ENCODE assay signal across 9 cellular contexts in genomic region chr12:3199551-3200031, GRCh38.
DNase-seq lines count a peak whose midpoint lies in the region; ATAC-seq, FAIRE-seq and TF ChIP-seq lines count a peak whose summit lies in the region.
"Had no signal": no experiment of that assay in that cellular context is flagged by ENCODE, and none has a peak within 500 bp of the region (broad histone marks: within the 10 kb centered on the region; RNA-seq: fewer than 3 reads in every experiment).

No MANE protein-coding gene starts in this region.

- TF ChIP-seq POLR2A in GM12892 (IDR thresholded peaks at IDR 0.05; ENCODE audit: low read depth, low read length) = no peak

- intact Hi-C loops in colonic mucosa (cut with DNase I) = loop anchor here (5.0 to 10.0 kb wide), 2 partner anchors 65 to 127 kb away; no protein-coding TSS in a partner anchor

- H2BK120ac ChIP-seq in mesenchymal stem cell (ENCODE audit: low read depth, low read length) = no peak overlapping the region

- H2BK5ac ChIP-seq in mesenchymal stem cell (ENCODE audit: low read depth, low read length, poor library complexity, severe bottlenecking) = no peak overlapping the region

- no peak overlapping the region for H3K27ac Mint-ChIP-seq in activated T-cell treated with anti-CD3 and anti-CD28 coated beads, Interleukin-2, amount 50 U/mL, for 24 hours

- 5% methylated on average over 27 of the region's 45 CpGs for WGBS in mesenchymal stem cell

- peak overlapping the region; percentile 35 for H3K4me3 ChIP-seq in colonic mucosa
- peak overlapping the region; percentile 69 to 78 for H3K4me3 ChIP-seq in mesenchymal stem cell (ENCODE audit: insufficient read depth in 1 of 2, low read depth in 1 of 2, low read length in 2 of 2)

- H3K18ac ChIP-seq in mesenchymal stem cell (ENCODE audit: low read depth in 1 of 2, low read length in 2 of 2) = peak overlapping the region in 1 of 2 experiments; percentile 35

- no peak overlapping the region for H4K91ac ChIP-seq in mesenchymal stem cell (ENCODE audit: low read length)

- peak overlapping the region; percentile 55 for H3K4me3 Mint-ChIP-seq in activated T-cell treated with anti-CD3 and anti-CD28 coated beads, Interleukin-2, amount 50 U/mL, for 24 hours

- H2BK15ac ChIP-seq in mesenchymal stem cell (ENCODE audit: low read depth, poor library complexity, severe bottlenecking) = no peak overlapping the region

- H3K4me2 ChIP-seq in mesenchymal stem cell (ENCODE audit: low read length, poor library complexity, severe bottlenecking) = peak overlapping the region; percentile 97

- H3K27me3 Mint-ChIP-seq in activated T-cell treated with anti-CD3 and anti-CD28 coated beads, Interleukin-2, amount 50 U/mL, for 24 hours = peaks cover 67% of the 10 kb centered on the region

- no peaks in the 10 kb centered on the region for H3K9me3 ChIP-seq in colonic mucosa
- H3K9me3 ChIP-seq in mesenchymal stem cell (ENCODE audit: control insufficient read depth, low read length) = no peaks in the 10 kb centered on the region

- peaks cover 24% of the 10 kb centered on the region for H3K27me3 ChIP-seq in colonic mucosa
- H3K27me3 ChIP-seq in mesenchymal stem cell (ENCODE audit: control insufficient read depth in 1 of 2, insufficient read depth in 1 of 2, low read length in 2 of 2) = peaks cover 3 to 63% of the 10 kb centered on the region in 2 experiments

- H3K4me1 ChIP-seq in colonic mucosa (peaks cover 3% of the 10 kb centered on the region), mesenchymal stem cell (ENCODE audit: control insufficient read depth, insufficient read depth, low read depth, low read length) (peaks cover 33% of the 10 kb centered on the region)

- H4K8ac ChIP-seq in mesenchymal stem cell (ENCODE audit: low read length) = no peak overlapping the region

- peak; percentile 56 for FAIRE-seq in urothelium cell line (lab: Jason Lieb, UNC)
- no peak for FAIRE-seq in GM12892 (lab: Jason Lieb, UNC)

- H3K36me3 Mint-ChIP-seq in activated T-cell treated with anti-CD3 and anti-CD28 coated beads, Interleukin-2, amount 50 U/mL, for 24 hours (ENCODE audit: low read depth) = no peaks in the 10 kb centered on the region

- H3K36me3 ChIP-seq in colonic mucosa (no peaks in the 10 kb centered on the region), mesenchymal stem cell (ENCODE audit: control insufficient read depth in 1 of 2, insufficient read depth in 2 of 2, low read depth in 1 of 2, low read length in 2 of 2) (peaks cover 0 to 4% of the 10 kb centered on the region in 2 experiments)

- peak overlapping the region in 1 of 2 experiments; percentile 67 for H3K23ac ChIP-seq in mesenchymal stem cell (ENCODE audit: low read length in 2 of 2)

- H3K27ac ChIP-seq in colonic mucosa = no peak overlapping the region
- H3K27ac ChIP-seq in mesenchymal stem cell (ENCODE audit: low read length, poor library complexity, severe bottlenecking) = no peak overlapping the region
- H3K27ac ChIP-seq: epithelial cell of prostate had no signal

- no peak for TF ChIP-seq CTCF in colonic mucosa (IDR thresholded peaks at IDR 0.05)

- H2AFZ ChIP-seq in mesenchymal stem cell (ENCODE audit: low read depth, low read length) = no peak overlapping the region

- peaks cover 27% of the 10 kb centered on the region for H3K79me1 ChIP-seq in mesenchymal stem cell (replicated peaks; ENCODE audit: low read length, poor library complexity, severe bottlenecking)

- no peak overlapping the region for H2BK12ac ChIP-seq in mesenchymal stem cell (ENCODE audit: low read length in 2 of 2)

- H3K9ac ChIP-seq in colonic mucosa (ENCODE audit: low read depth in 2 of 2, low read length in 2 of 2) (no peak overlapping the region), mesenchymal stem cell (ENCODE audit: low read length) (peak overlapping the region; percentile 38)

- no peak for ATAC-seq in GM19328 (IDR thresholded peaks at IDR 0.05; ENCODE audit: unreplicated experiment)

- no peaks in the 10 kb centered on the region for H3K9me3 Mint-ChIP-seq in activated T-cell treated with anti-CD3 and anti-CD28 coated beads, Interleukin-2, amount 50 U/mL, for 24 hours

- DNase-seq in activated T-cell treated with anti-CD3 and anti-CD28 coated beads, Interleukin-2, amount 50 U/mL, for 24 hours = no peak
- DNase-seq in activated T-cell treated with anti-CD3 and anti-CD28 coated beads for 4 hours = no peak
- no peak for DNase-seq in colonic mucosa
- DNase-seq in mesenchymal stem cell = peak; percentile 74
- no peak for DNase-seq in urothelium cell line (ENCODE audit: low spot score)
- no peak for DNase-seq in GM12892 (ENCODE audit: insufficient read length)
- no peak for DNase-seq in amniotic stem cell (lab: John Stamatoyannopoulos, UW)

- no peak overlapping the region for H2AK5ac ChIP-seq in mesenchymal stem cell (ENCODE audit: low read length, severe bottlenecking)

- H3K4me1 Mint-ChIP-seq in activated T-cell treated with anti-CD3 and anti-CD28 coated beads, Interleukin-2, amount 50 U/mL, for 24 hours (ENCODE audit: low read depth) = peaks cover 4% of the 10 kb centered on the region

- H3K4ac ChIP-seq in mesenchymal stem cell (ENCODE audit: low read depth in 1 of 2, low read length in 2 of 2) = no peak overlapping the region

- H3K14ac ChIP-seq in mesenchymal stem cell (ENCODE audit: low read length in 2 of 2) = peak overlapping the region in 1 of 2 experiments; percentile 58
